ENCODE assay signal across 8 cellular contexts in genomic region chr20:63519765-63520593, GRCh38. TPM values are rescaled to one million over a fixed set of nuclear protein-coding genes. Genes with fewer than 3 reads are reported as not detected.
DNase-seq lines count a peak whose midpoint lies in the region; ATAC-seq lines count a peak whose summit lies in the region.

No MANE protein-coding gene starts in this region.

- H3K4ac ChIP-seq in mesenchymal stem cell (ENCODE audit: low read depth in 1 of 2, low read length in 2 of 2): no peak overlapping the region

- peak overlapping the region; percentile 69 for H4K8ac ChIP-seq in mesenchymal stem cell (ENCODE audit: low read length)

- H2AK5ac ChIP-seq in mesenchymal stem cell (ENCODE audit: low read length, severe bottlenecking): no peak overlapping the region

- no peak overlapping the region for H3K27ac ChIP-seq in mesenchymal stem cell (ENCODE audit: low read length, poor library complexity, severe bottlenecking)

- H3K9ac ChIP-seq in mesenchymal stem cell (ENCODE audit: low read length): peak overlapping the region; percentile 91

- peak overlapping the region; percentile 85 for H2BK15ac ChIP-seq in mesenchymal stem cell (ENCODE audit: low read depth, poor library complexity, severe bottlenecking)

- H3K27me3 ChIP-seq in mesenchymal stem cell (ENCODE audit: control insufficient read depth in 1 of 2, insufficient read depth in 1 of 2, low read length in 2 of 2): peaks cover 0 to 31% of the 10 kb centered on the region in 2 experiments

- H2AFZ ChIP-seq in mesenchymal stem cell (ENCODE audit: low read depth, low read length): peak overlapping the region; percentile 36

- peak overlapping the region; percentile 90 to 94 for H3K4me3 ChIP-seq in mesenchymal stem cell (ENCODE audit: insufficient read depth in 1 of 2, low read depth in 1 of 2, low read length in 2 of 2)

- H2BK5ac ChIP-seq in mesenchymal stem cell (ENCODE audit: low read depth, low read length, poor library complexity, severe bottlenecking): peak overlapping the region; percentile 26

- peak overlapping the region in 1 of 2 experiments; percentile 38 for H3K14ac ChIP-seq in mesenchymal stem cell (ENCODE audit: low read length in 2 of 2)

- WGBS in mesenchymal stem cell: 7% methylated on average over 60 of the region's 73 CpGs

- peaks cover 30% of the 10 kb centered on the region for H3K4me1 ChIP-seq in mesenchymal stem cell (ENCODE audit: control insufficient read depth, insufficient read depth, low read depth, low read length)

- ATAC-seq in GM21723 (IDR thresholded peaks at IDR 0.05; ENCODE audit: unreplicated experiment): peak; percentile 55

- no peak overlapping the region for H3K23ac ChIP-seq in mesenchymal stem cell (ENCODE audit: low read length in 2 of 2)

- in situ Hi-C loops in KBM-7 (cut with MboI; ENCODE audit: low pct_unique_long_range_greater_than_20kb, low sequenced_read_pairs): no loop called here

- peaks cover 23% of the 10 kb centered on the region for H3K79me1 ChIP-seq in mesenchymal stem cell (replicated peaks; ENCODE audit: low read length, poor library complexity, severe bottlenecking)

- H3K4me2 ChIP-seq in mesenchymal stem cell (ENCODE audit: low read length, poor library complexity, severe bottlenecking): peak overlapping the region; percentile 79

- H2BK12ac ChIP-seq in mesenchymal stem cell (ENCODE audit: low read length in 2 of 2): peak overlapping the region in 1 of 2 experiments; percentile 64

- H3K18ac ChIP-seq in mesenchymal stem cell (ENCODE audit: low read depth in 1 of 2, low read length in 2 of 2): peak overlapping the region; percentile 74 to 89

- no peaks in the 10 kb centered on the region for H3K9me3 ChIP-seq in mesenchymal stem cell (ENCODE audit: control insufficient read depth, low read length)

- peak overlapping the region; percentile 62 for H2BK120ac ChIP-seq in mesenchymal stem cell (ENCODE audit: low read depth, low read length)

- peaks cover 19 to 33% of the 10 kb centered on the region in 2 experiments for H3K36me3 ChIP-seq in mesenchymal stem cell (ENCODE audit: control insufficient read depth in 1 of 2, insufficient read depth in 2 of 2, low read depth in 1 of 2, low read length in 2 of 2)

- peak overlapping the region; percentile 28 for H4K91ac ChIP-seq in mesenchymal stem cell (ENCODE audit: low read length)

- peak; percentile 70 for DNase-seq in ELR (ENCODE audit: low read depth)
- peak; percentile 66 for DNase-seq in KBM-7
- DNase-seq in activated CD4-positive, alpha-beta T cell treated with anti-CD3 and anti-CD28 coated beads for 4 hours: peak; percentile 56 to 69
- DNase-seq in ecto neural progenitor cell (ENCODE audit: low spot score): peak; percentile 88
- DNase-seq in mesenchymal stem cell: peak; percentile 66
- DNase-seq in stimulated activated CD8-positive, alpha-beta memory T cell treated with anti-CD3 and anti-CD28 coated beads, Interleukin-4, amount 100 ng/mL, for 1 hour (ENCODE audit: low read depth in 2 of 2, low spot score in 1 of 2): peak; percentile 42 to 47
- DNase-seq in NCI-H2029 (lab: John Stamatoyannopoulos, UW): no peak

RNA-seq across cellular contexts. Expression of gene PPDPF, which starts 0.6 kb away (rescaled TPM):
- 333 TPM for polyA plus RNA-seq in mesenchymal stem cell (2013, experiment 1 of 2)
- 331 TPM for polyA plus RNA-seq in mesenchymal stem cell (2013, experiment 2 of 2)

RNA-seq across cellular contexts. Expression of gene PTK6, which starts 17.2 kb away (rescaled TPM):
- polyA plus RNA-seq in mesenchymal stem cell (2013, experiment 1 of 2): not detected
- not detected for polyA plus RNA-seq in mesenchymal stem cell (2013, experiment 2 of 2)

RNA-seq across cellular contexts. Expression of gene EEF1A2, which starts 21.1 kb away (rescaled TPM):
- polyA plus RNA-seq in mesenchymal stem cell (2013, experiment 1 of 2): 4.3 TPM
- polyA plus RNA-seq in mesenchymal stem cell (2013, experiment 2 of 2): 4.3 TPM

RNA-seq across cellular contexts. Expression of gene SRMS, which starts 27.6 kb away (rescaled TPM):
- not detected for polyA plus RNA-seq in mesenchymal stem cell (2013, experiment 1 of 2)
- polyA plus RNA-seq in mesenchymal stem cell (2013, experiment 2 of 2): not detected

RNA-seq across cellular contexts. Expression of gene FNDC11, which starts 34.0 kb away (rescaled TPM):
- polyA plus RNA-seq in mesenchymal stem cell (2013, experiment 1 of 2): 0.91 TPM
- 0.79 TPM for polyA plus RNA-seq in mesenchymal stem cell (2013, experiment 2 of 2)
